In the genomic region with DNA sequence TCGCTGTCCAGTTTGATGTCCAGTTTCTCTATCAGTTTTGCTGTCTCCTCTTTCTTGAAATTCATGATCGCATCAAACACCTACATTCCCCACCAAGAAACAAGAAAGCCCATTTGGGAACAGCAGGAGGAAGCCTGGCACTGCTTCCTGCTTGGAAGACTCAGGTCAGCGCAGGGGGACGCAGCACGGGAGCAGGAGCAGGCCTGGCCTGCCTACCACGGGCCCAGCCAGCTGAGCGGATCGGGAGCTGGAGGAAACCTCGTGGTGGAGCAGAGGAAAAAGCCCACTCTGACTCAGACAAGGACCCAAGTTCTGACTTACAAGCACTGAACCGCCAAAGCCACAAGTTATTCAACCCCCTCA, we compare ENCODE assay signal across 18 cellular contexts. TPM values are rescaled to one million over a fixed set of nuclear protein-coding genes. Genes with fewer than 3 reads are reported as not detected.
DNase-seq lines count a peak whose midpoint lies in the region; ATAC-seq, FAIRE-seq and TF ChIP-seq lines count a peak whose summit lies in the region.
"Had no signal": no experiment of that assay in that cellular context is flagged by ENCODE, and none has a peak within 500 bp of the region (broad histone marks: within the 10 kb centered on the region; RNA-seq: fewer than 3 reads in every experiment).

No MANE protein-coding gene starts in this region.

- no peak for FAIRE-seq in HTR-8/SVneo (lab: Jason Lieb, UNC)
- FAIRE-seq: GM19239 had no signal

- no peaks in the 10 kb centered on the region for H3K9me3 Mint-ChIP-seq in activated naive CD4-positive, alpha-beta T cell treated with anti-CD3 and anti-CD28 coated beads, Interleukin-2, amount 50 U/mL, for 24 hours
- no peaks in the 10 kb centered on the region for H3K9me3 Mint-ChIP-seq in WTC11
- no peaks in the 10 kb centered on the region for H3K9me3 Mint-ChIP-seq in stimulated activated memory B cell treated with anti-CD40 and anti-IgM and Interleukin-4, amounts not matched to agents 10 μg/mL and 1 μg/mL and 100 μg/mL, for 72 hours

- POLR2A ChIA-PET in WTC11 (lab: Charles Lee), result interaction anchor here (8.7 kb wide), 1 partner anchor 11 kb away, joined by 142 read pairs; a partner anchor contains a TSS

- H3K36me3 ChIP-seq in iPS-15b (ENCODE audit: control insufficient read depth, insufficient read depth, low read length), result peaks cover 83% of the 10 kb centered on the region
- H3K36me3 ChIP-seq: uterus had no signal

- no peak for ATAC-seq in WTC11
- no peak for ATAC-seq in stimulated activated memory B cell treated with anti-CD40 and anti-IgM and Interleukin-4, amounts not matched to agents 10 μg/mL and 1 μg/mL and 100 μg/mL, for 72 hours
- ATAC-seq: esophagus mucosa had no signal

- CTCF ChIA-PET in WTC11 (lab: Charles Lee), result no interaction called here

- no peak for TF ChIP-seq CTCF in WTC11 (IDR thresholded peaks at IDR 0.05)

- H3K4me3 ChIP-seq in iPS-15b (ENCODE audit: low read depth, low read length), result no peak overlapping the region
- H3K4me3 ChIP-seq: uterus had no signal

- no peak for TF ChIP-seq POLR2A in erythroblast (IDR thresholded peaks at IDR 0.05; ENCODE audit: low read length)

- peak overlapping the region; percentile 32 for H3K9ac ChIP-seq in iPS-15b (ENCODE audit: low read depth, low read length)

- peak overlapping the region; percentile 74 for H3K27ac Mint-ChIP-seq in activated naive CD4-positive, alpha-beta T cell treated with anti-CD3 and anti-CD28 coated beads, Interleukin-2, amount 50 U/mL, for 24 hours
- peak overlapping the region; percentile 93 for H3K27ac Mint-ChIP-seq in WTC11
- peak overlapping the region; percentile 92 for H3K27ac Mint-ChIP-seq in stimulated activated memory B cell treated with anti-CD40 and anti-IgM and Interleukin-4, amounts not matched to agents 10 μg/mL and 1 μg/mL and 100 μg/mL, for 72 hours

- H3K9me3 ChIP-seq in iPS-15b (ENCODE audit: control insufficient read depth, insufficient read depth, low read length), result no peaks in the 10 kb centered on the region
- H3K9me3 ChIP-seq: uterus had no signal

- H3K4me1 Mint-ChIP-seq in activated naive CD4-positive, alpha-beta T cell treated with anti-CD3 and anti-CD28 coated beads, Interleukin-2, amount 50 U/mL, for 24 hours, result peaks cover 47% of the 10 kb centered on the region
- peaks cover 34% of the 10 kb centered on the region for H3K4me1 Mint-ChIP-seq in WTC11
- peaks cover 71% of the 10 kb centered on the region for H3K4me1 Mint-ChIP-seq in stimulated activated memory B cell treated with anti-CD40 and anti-IgM and Interleukin-4, amounts not matched to agents 10 μg/mL and 1 μg/mL and 100 μg/mL, for 72 hours

- DNase-seq in activated naive CD4-positive, alpha-beta T cell (lab: John Stamatoyannopoulos, UW), result no peak
- DNase-seq in WTC11 (ENCODE audit: low spot score) (no peak), HTR-8/SVneo (ENCODE audit: insufficient read length, low spot score) (no peak), erythroblast (lab: John Stamatoyannopoulos, UW) (no peak), germinal center (ENCODE audit: low spot score) (no peak)
- DNase-seq: activated CD4-positive, alpha-beta T cell treated with anti-CD3 and anti-CD28 coated beads for 1 hour; activated gamma-delta T cell treated with Interleukin-2 at 50 U/mL for 16 hours; cerebellar nuclear complex; hypothalamus; NCI-H2171; nucleus accumbens; uterus had no signal

- peak overlapping the region; percentile 98 for H3K4me3 Mint-ChIP-seq in activated naive CD4-positive, alpha-beta T cell treated with anti-CD3 and anti-CD28 coated beads, Interleukin-2, amount 50 U/mL, for 24 hours
- no peak overlapping the region for H3K4me3 Mint-ChIP-seq in WTC11
- H3K4me3 Mint-ChIP-seq in stimulated activated memory B cell treated with anti-CD40 and anti-IgM and Interleukin-4, amounts not matched to agents 10 μg/mL and 1 μg/mL and 100 μg/mL, for 72 hours, result no peak overlapping the region

- no peaks in the 10 kb centered on the region for H3K27me3 Mint-ChIP-seq in activated naive CD4-positive, alpha-beta T cell treated with anti-CD3 and anti-CD28 coated beads, Interleukin-2, amount 50 U/mL, for 24 hours
- peaks cover 1% of the 10 kb centered on the region; the same call in 1 of the 2 replicates for H3K27me3 Mint-ChIP-seq in WTC11 (ENCODE audit: low read depth)
- H3K27me3 Mint-ChIP-seq in stimulated activated memory B cell treated with anti-CD40 and anti-IgM and Interleukin-4, amounts not matched to agents 10 μg/mL and 1 μg/mL and 100 μg/mL, for 72 hours, result no peaks in the 10 kb centered on the region

- peaks cover 12% of the 10 kb centered on the region for H3K4me1 ChIP-seq in iPS-15b (ENCODE audit: control insufficient read depth, insufficient read depth, low read length)

- no peaks in the 10 kb centered on the region for H3K27me3 ChIP-seq in iPS-15b (ENCODE audit: control insufficient read depth, insufficient read depth, low read length)
- H3K27me3 ChIP-seq: uterus had no signal

- peaks cover 33% of the 10 kb centered on the region for H3K36me3 Mint-ChIP-seq in activated naive CD4-positive, alpha-beta T cell treated with anti-CD3 and anti-CD28 coated beads, Interleukin-2, amount 50 U/mL, for 24 hours
- H3K36me3 Mint-ChIP-seq in WTC11, result peaks cover 84% of the 10 kb centered on the region
- peaks cover 81% of the 10 kb centered on the region for H3K36me3 Mint-ChIP-seq in stimulated activated memory B cell treated with anti-CD40 and anti-IgM and Interleukin-4, amounts not matched to agents 10 μg/mL and 1 μg/mL and 100 μg/mL, for 72 hours

TF ChIP-seq in WTC11, 78 proteins besides CTCF, POLR2A, EP300 and RAD21 (continues in another document):
- TF ChIP-seq GTF2I (CRISPR knock-in tag; conservative IDR thresholded peaks at IDR 0.05) (no peak), RORB (CRISPR knock-in tag; IDR thresholded peaks at IDR 0.05) (no peak), ZNF416 (CRISPR knock-in tag; IDR thresholded peaks at IDR 0.05) (no peak), FOXJ3 (CRISPR knock-in tag; IDR thresholded peaks at IDR 0.05; ENCODE audit: borderline replicate concordance) (no peak), ZNF232 (CRISPR knock-in tag; IDR thresholded peaks at IDR 0.05) (no peak), CBFB (CRISPR knock-in tag; IDR thresholded peaks at IDR 0.05; ENCODE audit: low read depth) (no peak), ETV6 (CRISPR knock-in tag; IDR thresholded peaks at IDR 0.05) (no peak), KAT7 (CRISPR knock-in tag; IDR thresholded peaks at IDR 0.05; ENCODE audit: borderline replicate concordance) (no peak), NR3C1 (CRISPR knock-in tag; conservative IDR thresholded peaks at IDR 0.05; ENCODE audit: low read depth) (no peak)
- TF ChIP-seq, protein P1, sequence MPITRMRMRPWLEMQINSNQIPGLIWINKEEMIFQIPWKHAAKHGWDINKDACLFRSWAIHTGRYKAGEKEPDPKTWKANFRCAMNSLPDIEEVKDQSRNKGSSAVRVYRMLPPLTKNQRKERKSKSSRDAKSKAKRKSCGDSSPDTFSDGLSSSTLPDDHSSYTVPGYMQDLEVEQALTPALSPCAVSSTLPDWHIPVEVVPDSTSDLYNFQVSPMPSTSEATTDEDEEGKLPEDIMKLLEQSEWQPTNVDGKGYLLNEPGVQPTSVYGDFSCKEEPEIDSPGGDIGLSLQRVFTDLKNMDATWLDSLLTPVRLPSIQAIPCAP (CRISPR knock-in tag; IDR thresholded peaks at IDR 0.05), result no peak
- TF ChIP-seq, protein P2, sequence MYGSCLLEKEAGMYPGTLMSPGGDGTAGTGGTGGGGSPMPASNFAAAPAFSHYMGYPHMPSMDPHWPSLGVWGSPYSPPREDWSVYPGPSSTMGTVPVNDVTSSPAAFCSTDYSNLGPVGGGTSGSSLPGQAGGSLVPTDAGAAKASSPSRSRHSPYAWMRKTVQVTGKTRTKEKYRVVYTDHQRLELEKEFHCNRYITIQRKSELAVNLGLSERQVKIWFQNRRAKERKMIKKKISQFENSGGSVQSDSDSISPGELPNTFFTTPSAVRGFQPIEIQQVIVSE (CRISPR knock-in tag; IDR thresholded peaks at IDR 0.05; ENCODE audit: borderline replicate concordance), result no peak
- TF ChIP-seq, protein P3, sequence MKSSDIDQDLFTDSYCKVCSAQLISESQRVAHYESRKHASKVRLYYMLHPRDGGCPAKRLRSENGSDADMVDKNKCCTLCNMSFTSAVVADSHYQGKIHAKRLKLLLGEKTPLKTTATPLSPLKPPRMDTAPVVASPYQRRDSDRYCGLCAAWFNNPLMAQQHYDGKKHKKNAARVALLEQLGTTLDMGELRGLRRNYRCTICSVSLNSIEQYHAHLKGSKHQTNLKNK (CRISPR knock-in tag; IDR thresholded peaks at IDR 0.05), result no peak
- TF ChIP-seq, protein P4, sequence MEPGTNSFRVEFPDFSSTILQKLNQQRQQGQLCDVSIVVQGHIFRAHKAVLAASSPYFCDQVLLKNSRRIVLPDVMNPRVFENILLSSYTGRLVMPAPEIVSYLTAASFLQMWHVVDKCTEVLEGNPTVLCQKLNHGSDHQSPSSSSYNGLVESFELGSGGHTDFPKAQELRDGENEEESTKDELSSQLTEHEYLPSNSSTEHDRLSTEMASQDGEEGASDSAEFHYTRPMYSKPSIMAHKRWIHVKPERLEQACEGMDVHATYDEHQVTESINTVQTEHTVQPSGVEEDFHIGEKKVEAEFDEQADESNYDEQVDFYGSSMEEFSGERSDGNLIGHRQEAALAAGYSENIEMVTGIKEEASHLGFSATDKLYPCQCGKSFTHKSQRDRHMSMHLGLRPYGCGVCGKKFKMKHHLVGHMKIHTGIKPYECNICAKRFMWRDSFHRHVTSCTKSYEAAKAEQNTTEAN (CRISPR knock-in tag; IDR thresholded peaks at IDR 0.05), result no peak
- TF ChIP-seq, protein P5, sequence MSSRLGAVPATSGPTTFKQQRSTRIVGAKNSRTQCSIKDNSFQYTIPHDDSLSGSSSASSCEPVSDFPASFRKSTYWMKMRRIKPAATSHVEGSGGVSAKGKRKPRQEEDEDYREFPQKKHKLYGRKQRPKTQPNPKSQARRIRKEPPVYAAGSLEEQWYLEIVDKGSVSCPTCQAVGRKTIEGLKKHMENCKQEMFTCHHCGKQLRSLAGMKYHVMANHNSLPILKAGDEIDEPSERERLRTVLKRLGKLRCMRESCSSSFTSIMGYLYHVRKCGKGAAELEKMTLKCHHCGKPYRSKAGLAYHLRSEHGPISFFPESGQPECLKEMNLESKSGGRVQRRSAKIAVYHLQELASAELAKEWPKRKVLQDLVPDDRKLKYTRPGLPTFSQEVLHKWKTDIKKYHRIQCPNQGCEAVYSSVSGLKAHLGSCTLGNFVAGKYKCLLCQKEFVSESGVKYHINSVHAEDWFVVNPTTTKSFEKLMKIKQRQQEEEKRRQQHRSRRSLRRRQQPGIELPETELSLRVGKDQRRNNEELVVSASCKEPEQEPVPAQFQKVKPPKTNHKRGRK (CRISPR knock-in tag; IDR thresholded peaks at IDR 0.05; ENCODE audit: borderline replicate concordance), result no peak

RNA-seq across cellular contexts. Expression of a gene that starts 3.9 kb away (rescaled TPM):
- 3,572 to 3,864 TPM (median 3,852 TPM) in 3 replicates for total RNA-seq in WTC11 (2021)

RNA-seq across cellular contexts. Expression of a gene that starts 10.5 kb away (rescaled TPM):
- 61.5 to 73.5 TPM (median 68.4 TPM) in 3 replicates for total RNA-seq in WTC11 (2021)

RNA-seq across cellular contexts. Expression of a gene that starts 26.2 kb away (rescaled TPM):
- total RNA-seq in WTC11 (2021), result 45.5 to 46.0 TPM (median 45.9 TPM) in 3 replicates

RNA-seq across cellular contexts. Expression of a gene that starts 48.5 kb away (rescaled TPM):
- 50.4 to 61.9 TPM (median 51.1 TPM) in 3 replicates for total RNA-seq in WTC11 (2021)
- total RNA-seq: esophagus mucosa, liver had no signal
